Comparison of ENCODE assay signal across 22 cellular contexts in the genomic region with DNA sequence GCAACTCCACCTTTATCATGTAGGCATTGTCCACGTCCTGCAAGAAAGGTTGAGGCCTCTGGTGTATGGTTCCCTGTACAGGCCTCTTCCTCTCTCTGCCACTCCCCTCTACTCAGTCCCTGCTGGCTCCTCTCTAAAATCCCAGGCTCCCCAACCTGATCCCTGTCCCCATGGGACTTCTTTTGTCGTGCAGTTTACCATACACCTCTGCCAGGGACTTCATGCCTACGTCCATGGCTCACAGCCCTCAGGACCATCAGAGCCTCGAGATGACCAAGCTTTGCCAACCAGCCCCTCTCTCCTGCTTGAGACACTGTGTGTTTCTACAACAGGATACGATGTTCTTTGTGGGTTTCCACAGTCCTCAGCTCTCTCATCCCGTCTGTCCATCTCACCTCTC. TPM values are rescaled to one million over a fixed set of nuclear protein-coding genes. Genes with fewer than 3 reads are reported as not detected.
DNase-seq lines count a peak whose midpoint lies in the region; ATAC-seq, FAIRE-seq and TF ChIP-seq lines count a peak whose summit lies in the region.
"Had no signal": no experiment of that assay in that cellular context is flagged by ENCODE, and none has a peak within 500 bp of the region (broad histone marks: within the 10 kb centered on the region; RNA-seq: fewer than 3 reads in every experiment).

No MANE protein-coding gene starts in this region.

- H3K4me3 Mint-ChIP-seq in activated naive CD8-positive, alpha-beta T cell treated with anti-CD3 and anti-CD28 coated beads, Interleukin-2, amount 10 ng/mL, durations not matched to agents 7 days and 5 days = no peak overlapping the region
- H3K4me3 Mint-ChIP-seq in activated naive CD8-positive, alpha-beta T cell treated with anti-CD3 and anti-CD28 coated beads, Interleukin-2, amount 50 U/mL, for 24 hours = no peak overlapping the region
- H3K4me3 Mint-ChIP-seq in T-cell = peak overlapping the region in 1 of 3 donors; percentile 1
- H3K4me3 Mint-ChIP-seq in endodermal cell = no peak overlapping the region

- H3K27ac ChIP-seq in endodermal cell (ENCODE audit: low read depth, low read length) (no peak overlapping the region), MM.1S (ENCODE audit: low read length) (no peak overlapping the region)
- H3K27ac ChIP-seq: GM23248 had no signal

- H3K36me3 Mint-ChIP-seq in activated naive CD8-positive, alpha-beta T cell treated with anti-CD3 and anti-CD28 coated beads, Interleukin-2, amount 10 ng/mL, durations not matched to agents 7 days and 5 days = peaks cover 2% of the 10 kb centered on the region
- no peaks in the 10 kb centered on the region for H3K36me3 Mint-ChIP-seq in activated naive CD8-positive, alpha-beta T cell treated with anti-CD3 and anti-CD28 coated beads, Interleukin-2, amount 50 U/mL, for 24 hours (ENCODE audit: low read depth)
- H3K36me3 Mint-ChIP-seq in T-cell = peaks cover 4% of the 10 kb centered on the region
- no peaks in the 10 kb centered on the region for H3K36me3 Mint-ChIP-seq in endodermal cell (ENCODE audit: low read depth)

- H3K9me3 ChIP-seq in endodermal cell (ENCODE audit: control insufficient read depth, low read length) (peaks cover 7% of the 10 kb centered on the region), MM.1S (replicated peaks; ENCODE audit: insufficient read depth, low read length) (no peaks in the 10 kb centered on the region)

- H3K27me3 ChIP-seq in endodermal cell (ENCODE audit: control insufficient read depth, insufficient read depth, low read length, poor library complexity, severe bottlenecking) = peaks cover 24% of the 10 kb centered on the region
- H3K27me3 ChIP-seq in MM.1S (replicated peaks; ENCODE audit: insufficient read depth, low read length) = peaks cover 34% of the 10 kb centered on the region

- CTCF ChIA-PET in T-cell (lab: Charles Lee) = interaction anchor here in 1 of 2 donors (0.7 kb wide), 1 partner anchor 12 kb away, joined by 3 read pairs; no protein-coding TSS in a partner anchor

- no peak overlapping the region for H3K4me2 ChIP-seq in MM.1S (ENCODE audit: low read depth, low read length)

- no peak for TF ChIP-seq CTCF in endodermal cell (conservative IDR thresholded peaks at IDR 0.05)
- no peak for TF ChIP-seq CTCF in MM.1S (IDR thresholded peaks at IDR 0.05; ENCODE audit: low read length)

- H3K9me3 Mint-ChIP-seq in activated naive CD8-positive, alpha-beta T cell treated with anti-CD3 and anti-CD28 coated beads, Interleukin-2, amount 10 ng/mL, durations not matched to agents 7 days and 5 days = peaks cover 2% of the 10 kb centered on the region
- H3K9me3 Mint-ChIP-seq in activated naive CD8-positive, alpha-beta T cell treated with anti-CD3 and anti-CD28 coated beads, Interleukin-2, amount 50 U/mL, for 24 hours = no peaks in the 10 kb centered on the region
- H3K9me3 Mint-ChIP-seq in T-cell (peaks cover 3 to 5% (median 4%) of the 10 kb centered on the region in 3 donors), endodermal cell (no peaks in the 10 kb centered on the region)

- no peaks in the 10 kb centered on the region for H3F3A ChIP-seq in MM.1S (ENCODE audit: insufficient read depth, low read length)

- H3K4me1 ChIP-seq in endodermal cell (ENCODE audit: control insufficient read depth, insufficient read depth, low read length) = no peaks in the 10 kb centered on the region
- no peaks in the 10 kb centered on the region for H3K4me1 ChIP-seq in MM.1S (ENCODE audit: low read length)

- no peak for TF ChIP-seq POLR2A in GM12891 (IDR thresholded peaks at IDR 0.05; ENCODE audit: low read depth, low read length)

- no peak for FAIRE-seq in GM12891 (lab: Jason Lieb, UNC)
- FAIRE-seq: G401.6, RCC 7860 had no signal

- H3K36me3 ChIP-seq in endodermal cell (ENCODE audit: control insufficient read depth, insufficient read depth, low read length) = no peaks in the 10 kb centered on the region
- H3K36me3 ChIP-seq in MM.1S (replicated peaks; ENCODE audit: insufficient read depth, low read length) = no peaks in the 10 kb centered on the region

- POLR2A ChIA-PET in activated naive CD8-positive, alpha-beta T cell treated with anti-CD3 and anti-CD28 coated beads, Interleukin-2, amount 10 ng/mL, durations not matched to agents 7 days and 5 days (lab: Charles Lee) = interaction anchor here (0.8 kb wide), 1 partner anchor 16 kb away, joined by 3 read pairs; no protein-coding TSS in a partner anchor
- POLR2A ChIA-PET in T-cell (lab: Charles Lee) = no interaction called here

- no peak overlapping the region for H3K4me3 ChIP-seq in endodermal cell (ENCODE audit: low read length)
- H3K4me3 ChIP-seq in MM.1S (ENCODE audit: low read length) = no peak overlapping the region
- H3K4me3 ChIP-seq: GM23248 had no signal

- no peak overlapping the region for H3K9ac ChIP-seq in endodermal cell (ENCODE audit: extremely low read depth, low read length, poor library complexity, severe bottlenecking)
- H3K9ac ChIP-seq in MM.1S (ENCODE audit: low read length) = no peak overlapping the region
- H3K9ac ChIP-seq: GM23248 had no signal

- H3K27ac Mint-ChIP-seq in activated naive CD8-positive, alpha-beta T cell treated with anti-CD3 and anti-CD28 coated beads, Interleukin-2, amount 10 ng/mL, durations not matched to agents 7 days and 5 days = peak overlapping the region; percentile 57
- no peak overlapping the region for H3K27ac Mint-ChIP-seq in activated naive CD8-positive, alpha-beta T cell treated with anti-CD3 and anti-CD28 coated beads, Interleukin-2, amount 50 U/mL, for 24 hours
- H3K27ac Mint-ChIP-seq in T-cell (peak overlapping the region; percentile 68 to 71), endodermal cell (no peak overlapping the region)

- DNase-seq in activated naive CD8-positive, alpha-beta T cell treated with anti-CD3 and anti-CD28 coated beads, Interleukin-2, amount 10 ng/mL, durations not matched to agents 7 days and 5 days = no peak
- DNase-seq in activated naive CD8-positive, alpha-beta T cell treated with anti-CD3 and anti-CD28 coated beads, Interleukin-2, amount 50 U/mL, for 24 hours = no peak
- no peak for DNase-seq in T-cell
- peak; percentile 29 for DNase-seq in endodermal cell
- no peak for DNase-seq in NCI-H2029 treated with DMSO at 0.1 percent for 48 hours (lab: John Stamatoyannopoulos, UW)
- DNase-seq in MM.1S = no peak
- DNase-seq in GM12891 (ENCODE audit: insufficient read length, low spot score) = no peak
- DNase-seq: ACHN, C1 segment of cervical spinal cord, COR-L47, DMS 273 treated with DMSO at 0.1 percent for 48 hours, DND-41, GM23248, NCI-H1105 treated with DMSO at 0.1 percent for 48 hours, NCI-H1694 had no signal

- peaks cover 47% of the 10 kb centered on the region for H3K4me1 Mint-ChIP-seq in activated naive CD8-positive, alpha-beta T cell treated with anti-CD3 and anti-CD28 coated beads, Interleukin-2, amount 10 ng/mL, durations not matched to agents 7 days and 5 days
- H3K4me1 Mint-ChIP-seq in activated naive CD8-positive, alpha-beta T cell treated with anti-CD3 and anti-CD28 coated beads, Interleukin-2, amount 50 U/mL, for 24 hours = peaks cover 48% of the 10 kb centered on the region
- H3K4me1 Mint-ChIP-seq in T-cell = peaks cover 62 to 66% (median 65%) of the 10 kb centered on the region in 3 donors
- no peaks in the 10 kb centered on the region for H3K4me1 Mint-ChIP-seq in endodermal cell

- H3K9me2 ChIP-seq in MM.1S (replicated peaks; ENCODE audit: insufficient read depth, low read length) = no peaks in the 10 kb centered on the region

- H4K20me1 ChIP-seq in MM.1S (ENCODE audit: insufficient read depth, low read length) = no peaks in the 10 kb centered on the region

- ATAC-seq in activated naive CD8-positive, alpha-beta T cell treated with anti-CD3 and anti-CD28 coated beads, Interleukin-2, amount 10 ng/mL, durations not matched to agents 7 days and 5 days (ENCODE audit: low read depth) = no peak
- no peak for ATAC-seq in activated naive CD8-positive, alpha-beta T cell treated with anti-CD3 and anti-CD28 coated beads, Interleukin-2, amount 50 U/mL, for 24 hours
- no peak for ATAC-seq in T-cell (replicated peaks in 1 of 4)
- ATAC-seq: HCT116, Right ventricle myocardium inferior had no signal

- WGBS in endodermal cell (ENCODE audit: insufficient coverage in 1 of 2, insufficient read length in 1 of 2), 2 experiments = 83 to 89% methylated on average over 6 of the region's 6 CpGs

- no peaks in the 10 kb centered on the region for H3K27me3 Mint-ChIP-seq in activated naive CD8-positive, alpha-beta T cell treated with anti-CD3 and anti-CD28 coated beads, Interleukin-2, amount 10 ng/mL, durations not matched to agents 7 days and 5 days
- no peaks in the 10 kb centered on the region for H3K27me3 Mint-ChIP-seq in activated naive CD8-positive, alpha-beta T cell treated with anti-CD3 and anti-CD28 coated beads, Interleukin-2, amount 50 U/mL, for 24 hours
- no peaks in the 10 kb centered on the region for H3K27me3 Mint-ChIP-seq in T-cell
- peaks cover 29% of the 10 kb centered on the region for H3K27me3 Mint-ChIP-seq in endodermal cell (ENCODE audit: insufficient read depth)

- no peaks in the 10 kb centered on the region for H3K79me2 ChIP-seq in MM.1S (ENCODE audit: low read length)

- H2AFZ ChIP-seq in MM.1S (ENCODE audit: low read length) = no peak overlapping the region
- H2AFZ ChIP-seq: GM23248 had no signal

RNA-seq across cellular contexts. Expression of a gene that starts 2.9 kb away (rescaled TPM):
- not detected for total RNA-seq in activated naive CD8-positive, alpha-beta T cell treated with anti-CD3 and anti-CD28 coated beads, Interleukin-2, amount 10 ng/mL, durations not matched to agents 7 days and 5 days
- 1 to 10 TPM in 2 of 5 donors, under 1 TPM in 3; 0.13 to 2.6 (median 0.82) TPM for total RNA-seq in T-cell
- not detected for total RNA-seq in endodermal cell
- not detected for polyA plus RNA-seq in endodermal cell (2013, experiment 1 of 2)
- polyA plus RNA-seq in endodermal cell (2013, experiment 2 of 2) = not detected
- polyA plus RNA-seq in GM12891 (2012; ENCODE audit: low read depth, missing spikeins) = not detected
- total RNA-seq: GM23248, NCI-H460, OCI-LY7, Right ventricle myocardium inferior, SK-MEL-5 had no signal
- polyA plus RNA-seq: GM23248 had no signal

RNA-seq across cellular contexts. Expression of a gene that starts 30.7 kb away (rescaled TPM):
- under 1 TPM; 0.42 to 0.60 TPM for total RNA-seq in activated naive CD8-positive, alpha-beta T cell treated with anti-CD3 and anti-CD28 coated beads, Interleukin-2, amount 10 ng/mL, durations not matched to agents 7 days and 5 days
- total RNA-seq in T-cell = 10 to 100 TPM in 3 of 5 donors, 1 to 10 TPM in 2; 6.8 to 37.9 (median 21.9) TPM
- total RNA-seq in endodermal cell = not detected
- not detected for polyA plus RNA-seq in endodermal cell (2013, experiment 1 of 2)
- not detected for polyA plus RNA-seq in endodermal cell (2013, experiment 2 of 2)
- polyA plus RNA-seq in GM12891 (2012; ENCODE audit: low read depth, missing spikeins) = not detected
- total RNA-seq: GM23248, NCI-H460, OCI-LY7, Right ventricle myocardium inferior, SK-MEL-5 had no signal
- polyA plus RNA-seq: GM23248 had no signal

RNA-seq across cellular contexts. Expression of a gene that starts 31.1 kb away (rescaled TPM):
- not detected for total RNA-seq in activated naive CD8-positive, alpha-beta T cell treated with anti-CD3 and anti-CD28 coated beads, Interleukin-2, amount 10 ng/mL, durations not matched to agents 7 days and 5 days
- 10 to 100 TPM in 2 of 5 donors, 1 to 10 TPM in 2, under 1 TPM in 1; 0.19 to 57.7 (median 10.0) TPM for total RNA-seq in T-cell
- not detected for total RNA-seq in endodermal cell
- polyA plus RNA-seq in endodermal cell (2013, experiment 1 of 2) = not detected
- polyA plus RNA-seq in endodermal cell (2013, experiment 2 of 2) = not detected
- polyA plus RNA-seq in GM12891 (2012; ENCODE audit: low read depth, missing spikeins) = not detected
- total RNA-seq: GM23248, NCI-H460, OCI-LY7, Right ventricle myocardium inferior, SK-MEL-5 had no signal
- polyA plus RNA-seq: GM23248 had no signal

RNA-seq across cellular contexts. Expression of a gene that starts 47.8 kb away (rescaled TPM):
- under 1 TPM; 0.65 to 0.67 TPM for total RNA-seq in activated naive CD8-positive, alpha-beta T cell treated with anti-CD3 and anti-CD28 coated beads, Interleukin-2, amount 10 ng/mL, durations not matched to agents 7 days and 5 days
- 10 to 100 TPM; 10.1 to 52.7 (median 28.7) TPM for total RNA-seq in T-cell
- total RNA-seq in endodermal cell = not detected
- polyA plus RNA-seq in endodermal cell (2013, experiment 1 of 2) = not detected
- polyA plus RNA-seq in endodermal cell (2013, experiment 2 of 2) = not detected
- not detected for polyA plus RNA-seq in GM12891 (2012; ENCODE audit: low read depth, missing spikeins)
- total RNA-seq: GM23248, NCI-H460, OCI-LY7, Right ventricle myocardium inferior, SK-MEL-5 had no signal
- polyA plus RNA-seq: GM23248 had no signal

RNA-seq across cellular contexts. Expression of a gene that starts 54.3 kb away (rescaled TPM):
- total RNA-seq in activated naive CD8-positive, alpha-beta T cell treated with anti-CD3 and anti-CD28 coated beads, Interleukin-2, amount 10 ng/mL, durations not matched to agents 7 days and 5 days = not detected
- not detected for total RNA-seq in T-cell
- not detected for total RNA-seq in endodermal cell
- polyA plus RNA-seq in endodermal cell (2013, experiment 1 of 2) = not detected
- polyA plus RNA-seq in endodermal cell (2013, experiment 2 of 2) = not detected
- not detected for polyA plus RNA-seq in GM12891 (2012; ENCODE audit: low read depth, missing spikeins)
- total RNA-seq: GM23248, NCI-H460, OCI-LY7, Right ventricle myocardium inferior, SK-MEL-5 had no signal
- polyA plus RNA-seq: GM23248 had no signal

Comparison
In these comparisons a context has a peak if more than half of its experiments do, and no peak if none do; other contexts are left out.
1. H3K27ac Mint-ChIP-seq: peak in activated naive CD8-positive, alpha-beta T cell treated with anti-CD3 and anti-CD28 coated beads, Interleukin-2, amount 10 ng/mL, durations not matched to agents 7 days and 5 days (single experiment) and T-cell (2 of 2); none in activated naive CD8-positive, alpha-beta T cell treated with anti-CD3 and anti-CD28 coated beads, Interleukin-2, amount 50 U/mL, for 24 hours (single experiment) and endodermal cell (single experiment).
2. RNA of a gene that starts 30.7 kb away (total RNA-seq): 6.8 to 37.9 TPM in T-cell; 0.42 to 0.60 TPM in activated naive CD8-positive, alpha-beta T cell treated with anti-CD3 and anti-CD28 coated beads, Interleukin-2, amount 10 ng/mL, durations not matched to agents 7 days and 5 days and not detected in endodermal cell; every median in the first group is over 4 times any median in the second.